27 cellular contexts compared by ENCODE assay signal in the genomic region with DNA sequence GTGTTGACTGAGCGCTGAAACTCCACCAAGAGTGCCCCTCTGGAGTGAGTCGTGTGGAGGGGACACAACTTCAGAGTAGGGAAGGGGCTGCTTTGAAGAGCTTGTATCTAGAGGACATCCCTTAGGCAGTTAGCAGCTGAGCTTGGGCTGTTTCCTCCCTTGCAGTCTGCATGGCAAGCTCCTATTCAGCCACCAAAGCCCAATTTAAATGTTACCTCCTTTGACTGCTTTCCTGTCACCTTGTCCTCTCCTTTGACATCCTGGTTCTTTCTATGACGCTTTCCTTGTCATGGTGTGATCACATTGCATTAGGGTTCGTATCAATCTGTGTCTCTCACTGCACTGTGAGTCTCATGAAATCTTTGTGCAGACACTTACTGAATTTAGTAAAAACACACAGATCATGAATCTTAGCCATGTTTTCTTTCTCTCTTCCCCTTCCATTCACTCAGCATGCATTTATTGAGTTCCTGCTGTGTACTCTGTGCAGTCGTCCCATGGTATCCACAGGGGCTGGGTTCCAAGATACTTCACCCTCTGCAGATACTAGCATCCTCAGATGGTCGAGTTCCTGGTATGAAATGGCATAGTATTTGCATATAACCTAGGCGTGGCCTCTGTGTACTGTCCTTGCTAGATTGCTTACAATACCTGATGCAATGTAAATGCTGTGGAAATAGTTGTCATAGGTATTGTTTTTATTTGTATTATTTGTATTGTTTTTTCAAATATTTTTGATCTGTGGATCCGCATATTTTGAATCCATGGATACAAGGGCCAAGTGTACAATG.
"Had no signal": no experiment of that assay in that cellular context is flagged by ENCODE, and none has a peak within 500 bp of the region (broad histone marks: within the 10 kb centered on the region; RNA-seq: fewer than 3 reads in every experiment).

No MANE protein-coding gene starts in this region.

- H3K36me3 Mint-ChIP-seq: mesothelial cell of epicardium had no signal

- H3K4me3 Mint-ChIP-seq: effector memory CD8-positive, alpha-beta T cell; mesothelial cell of epicardium; naive thymus-derived CD4-positive, alpha-beta T cell; nephron; neural progenitor cell; stimulated activated memory B cell treated with anti-CD40 and anti-IgM and Interleukin-4, amounts not matched to agents 10 μg/mL and 1 μg/mL and 100 μg/mL, for 72 hours had no signal

- DNase-seq: cortex of kidney; effector memory CD8-positive, alpha-beta T cell; erythroblast; gastrocnemius medialis; head of caudate nucleus; mesenchymal stem cell; naive thymus-derived CD4-positive, alpha-beta T cell; spleen; stimulated activated CD4-positive, alpha-beta T cell treated with anti-CD3 and anti-CD28 coated beads, Interleukin-4, amount 100 ng/mL, for 4 hours; stimulated activated naive CD8-positive, alpha-beta T cell treated with anti-CD3 and anti-CD28 coated beads, Interleukin-15, Interleukin-2, amounts not matched to agents 100 U/mL and 50 U/mL, for 24 hours; substantia nigra; testis; tibial artery; upper lobe of left lung had no signal

- H3K79me2 ChIP-seq: parathyroid adenoma had no signal

- H3K4me3 ChIP-seq: gastrocnemius medialis, lung, neural progenitor cell, right atrium auricular region, sigmoid colon, spleen, testis, tibial artery, upper lobe of left lung had no signal

- H2AFZ ChIP-seq: neural progenitor cell, parathyroid adenoma had no signal

- H3K4me1 ChIP-seq: gastrocnemius medialis, parathyroid adenoma, sigmoid colon, tibial artery, upper lobe of left lung had no signal

- H3K9ac ChIP-seq: neural progenitor cell, parathyroid adenoma had no signal

- H3K27ac ChIP-seq: gastrocnemius medialis, neural progenitor cell, parathyroid adenoma, right atrium auricular region, sigmoid colon, spleen, testis, tibial artery, upper lobe of left lung had no signal

- H3K27me3 Mint-ChIP-seq: effector memory CD8-positive, alpha-beta T cell; naive thymus-derived CD4-positive, alpha-beta T cell; progenitor cell of endocrine pancreas; stimulated activated memory B cell treated with anti-CD40 and anti-IgM and Interleukin-4, amounts not matched to agents 10 μg/mL and 1 μg/mL and 100 μg/mL, for 72 hours had no signal

- H3K27ac Mint-ChIP-seq: mesothelial cell of epicardium; neural progenitor cell; progenitor cell of endocrine pancreas; stimulated activated memory B cell treated with anti-CD40 and anti-IgM and Interleukin-4, amounts not matched to agents 10 μg/mL and 1 μg/mL and 100 μg/mL, for 72 hours had no signal

- H3K9me3 ChIP-seq: gastrocnemius medialis, right atrium auricular region, sigmoid colon, spleen, testis, tibial artery, upper lobe of left lung had no signal

- H3K36me3 ChIP-seq: gastrocnemius medialis, neural progenitor cell had no signal

- H3K4me2 ChIP-seq: neural progenitor cell had no signal

- H3K27me3 ChIP-seq: gastrocnemius medialis, neural progenitor cell, right atrium auricular region, sigmoid colon, spleen, testis, tibial artery, upper lobe of left lung had no signal

- FAIRE-seq: endometrium, keratinocyte, urothelium cell line had no signal

- ATAC-seq: effector memory CD8-positive, alpha-beta T cell; gastrocnemius medialis; left lobe of liver; naive thymus-derived CD4-positive, alpha-beta T cell; stimulated activated memory B cell treated with anti-CD40 and anti-IgM and Interleukin-4, amounts not matched to agents 10 μg/mL and 1 μg/mL and 100 μg/mL, for 72 hours; stimulated activated naive CD8-positive, alpha-beta T cell treated with anti-CD3 and anti-CD28 coated beads, Interleukin-15, Interleukin-2, amounts not matched to agents 100 U/mL and 50 U/mL, for 24 hours had no signal
